9 cellular contexts compared by ENCODE assay signal in the genomic region with DNA sequence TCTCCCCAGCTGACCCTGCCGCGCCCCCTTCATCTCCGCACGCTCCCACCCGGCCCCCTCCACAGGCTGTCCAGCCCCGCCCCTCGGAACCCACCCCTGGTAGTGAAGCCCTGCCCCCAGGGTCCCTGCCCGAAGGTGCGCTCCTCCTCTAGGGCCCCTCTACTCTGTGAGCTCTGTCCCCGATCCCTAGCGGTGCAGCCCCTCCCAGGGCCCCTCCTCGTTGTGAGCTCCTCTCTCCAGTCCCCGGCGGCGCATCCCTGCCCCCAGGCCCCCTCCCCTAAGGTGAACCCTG. TPM values are rescaled to one million over a fixed set of nuclear protein-coding genes. Genes with fewer than 3 reads are reported as not detected.
DNase-seq lines count a peak whose midpoint lies in the region; ATAC-seq and TF ChIP-seq lines count a peak whose summit lies in the region.
"Had no signal": no experiment of that assay in that cellular context is flagged by ENCODE, and none has a peak within 500 bp of the region (broad histone marks: within the 10 kb centered on the region; RNA-seq: fewer than 3 reads in every experiment).

No MANE protein-coding gene starts in this region.

- H3K9me3 Mint-ChIP-seq in H9 = peaks cover 2 to 7% of the 10 kb centered on the region in 2 experiments; a peak in 3 of 5 replicates
- peaks cover 2% of the 10 kb centered on the region for H3K9me3 Mint-ChIP-seq in activated naive CD4-positive, alpha-beta T cell treated with anti-CD3 and anti-CD28 coated beads, Interleukin-2, amount 10 ng/mL, durations not matched to agents 7 days and 5 days

- H3K27ac ChIP-seq in H9 (ENCODE audit: insufficient read length, low read depth, low read length) = no peak overlapping the region
- H3K27ac ChIP-seq in right cardiac atrium (ENCODE audit: low read length) = no peak overlapping the region
- no peak overlapping the region for H3K27ac ChIP-seq in sigmoid colon
- H3K27ac ChIP-seq: epithelial cell of prostate had no signal

- H3K36me3 Mint-ChIP-seq in H9 (ENCODE audit: insufficient read depth in 1 of 3, low read depth in 3 of 3) = peaks cover 0 to 15% (median 4%) of the 10 kb centered on the region in 3 experiments; a peak in 3 of 7 replicates
- no peaks in the 10 kb centered on the region for H3K36me3 Mint-ChIP-seq in activated naive CD4-positive, alpha-beta T cell treated with anti-CD3 and anti-CD28 coated beads, Interleukin-2, amount 10 ng/mL, durations not matched to agents 7 days and 5 days

- H3K27me3 ChIP-seq in H9 (ENCODE audit: insufficient read depth, low read length) (peaks cover 4% of the 10 kb centered on the region), right cardiac atrium (ENCODE audit: control insufficient read depth, insufficient read depth) (no peaks in the 10 kb centered on the region), sigmoid colon (peaks cover 7 to 45% (median 26%) of the 10 kb centered on the region in 3 donors)

- no peaks in the 10 kb centered on the region for H4K20me1 ChIP-seq in H9 (ENCODE audit: control insufficient read depth, insufficient read depth, insufficient read length)

- no peaks in the 10 kb centered on the region for H3K36me3 ChIP-seq in sigmoid colon

- H3K18ac ChIP-seq in H9 (ENCODE audit: insufficient read length, low read depth, low read length) = no peak overlapping the region

- no peak overlapping the region for H4K8ac ChIP-seq in H9 (replicated peaks; ENCODE audit: insufficient read length, low read depth, low read length)

- H3K9me3 ChIP-seq in H9 (ENCODE audit: control insufficient read depth, low read depth, low read length) (no peaks in the 10 kb centered on the region), right cardiac atrium (ENCODE audit: control insufficient read depth, low read length) (peaks cover 2% of the 10 kb centered on the region), sigmoid colon (no peaks in the 10 kb centered on the region)

- no peak overlapping the region for H4K91ac ChIP-seq in H9 (ENCODE audit: insufficient read length, low read depth, low read length)

- no peak overlapping the region for H3T11ph ChIP-seq in H9 (ENCODE audit: low read length)

- no peak overlapping the region for H3K56ac ChIP-seq in H9 (ENCODE audit: insufficient read length, low read depth, low read length)

- H3K4me3 Mint-ChIP-seq in H9 = peak overlapping the region; percentile 81 to 95
- peak overlapping the region; percentile 52 for H3K4me3 Mint-ChIP-seq in activated naive CD4-positive, alpha-beta T cell treated with anti-CD3 and anti-CD28 coated beads, Interleukin-2, amount 10 ng/mL, durations not matched to agents 7 days and 5 days

- H3K4me1 ChIP-seq in H9 (ENCODE audit: insufficient read depth, low read length) (no peaks in the 10 kb centered on the region), right cardiac atrium (ENCODE audit: control insufficient read depth, insufficient read depth, low read length) (peaks cover 2% of the 10 kb centered on the region), sigmoid colon (peaks cover 0 to 19% (median 17%) of the 10 kb centered on the region in 4 donors)

- DNase-seq in H9 = peak; percentile 94
- peak; percentile 45 for DNase-seq in activated naive CD4-positive, alpha-beta T cell treated with anti-CD3 and anti-CD28 coated beads, Interleukin-2, amount 10 ng/mL, durations not matched to agents 7 days and 5 days
- peak; percentile 16 to 58 (median 52) for DNase-seq in right cardiac atrium
- peak; percentile 66 for DNase-seq in sigmoid colon
- DNase-seq in GM10266 (ENCODE audit: extremely low spot score) = no peak
- DNase-seq in stimulated activated CD4-positive, alpha-beta T cell treated with anti-CD3 and anti-CD28 coated beads, Interleukin-15, amount 100 ng/mL, for 24 hours = no peak

- H3K79me2 ChIP-seq in H9 (ENCODE audit: insufficient read depth, low read length) = no peaks in the 10 kb centered on the region

- no peak overlapping the region for H2AFZ ChIP-seq in H9 (ENCODE audit: low read length)

- H3K4me1 Mint-ChIP-seq in H9 = peaks cover 10 to 12% of the 10 kb centered on the region in 2 experiments
- peaks cover 24% of the 10 kb centered on the region for H3K4me1 Mint-ChIP-seq in activated naive CD4-positive, alpha-beta T cell treated with anti-CD3 and anti-CD28 coated beads, Interleukin-2, amount 10 ng/mL, durations not matched to agents 7 days and 5 days

- WGBS in H9 (ENCODE audit: extremely low coverage, insufficient read length, low lambda C conversion rate) = no CpG with 5 or more reads among the region's 15 CpGs
- WGBS in right cardiac atrium = under 1% methylated on average over 15 of the region's 15 CpGs
- WGBS in sigmoid colon, 2 donors = 1 to 2% methylated on average over 15 of the region's 15 CpGs

- no peaks in the 10 kb centered on the region for H3K79me1 ChIP-seq in H9 (ENCODE audit: insufficient read depth, low read depth, low read length, poor library complexity, severe bottlenecking)

- peak overlapping the region; percentile 70 for H3K4me2 ChIP-seq in H9 (ENCODE audit: insufficient read depth, insufficient read length, low read length)

- peak overlapping the region; percentile 35 for H3K4me3 ChIP-seq in right cardiac atrium (ENCODE audit: low read length)
- peak overlapping the region; percentile 13 to 61 (median 53) for H3K4me3 ChIP-seq in sigmoid colon

- CTCF ChIA-PET in activated naive CD4-positive, alpha-beta T cell treated with anti-CD3 and anti-CD28 coated beads, Interleukin-2, amount 10 ng/mL, durations not matched to agents 7 days and 5 days (lab: Charles Lee) = no interaction called here

- H3K14ac ChIP-seq in H9 (ENCODE audit: insufficient read depth, low read length) = no peak overlapping the region

- no peak overlapping the region for H3K23ac ChIP-seq in H9 (ENCODE audit: insufficient read length, low read depth, low read length)

- ATAC-seq in right cardiac atrium (peak in 1 of 2 donors; percentile 28), GM21619 (IDR thresholded peaks at IDR 0.05; ENCODE audit: unreplicated experiment) (no peak), GM21526 (IDR thresholded peaks at IDR 0.05; ENCODE audit: low FRiP score, unreplicated experiment) (no peak)

- H3K27me3 Mint-ChIP-seq in H9 (ENCODE audit: low read depth) = peaks cover 35% of the 10 kb centered on the region
- peaks cover 54% of the 10 kb centered on the region for H3K27me3 Mint-ChIP-seq in activated naive CD4-positive, alpha-beta T cell treated with anti-CD3 and anti-CD28 coated beads, Interleukin-2, amount 10 ng/mL, durations not matched to agents 7 days and 5 days

- intact Hi-C loops in right cardiac atrium (cut with DNase I) (no loop called here), sigmoid colon (cut with DNase I) (no loop called here)

- no peak overlapping the region for H3K27ac Mint-ChIP-seq in H9
- no peak overlapping the region for H3K27ac Mint-ChIP-seq in activated naive CD4-positive, alpha-beta T cell treated with anti-CD3 and anti-CD28 coated beads, Interleukin-2, amount 10 ng/mL, durations not matched to agents 7 days and 5 days

- H2BK20ac ChIP-seq in H9 (ENCODE audit: low read depth, low read length, poor library complexity, severe bottlenecking) = no peak overlapping the region

- no peak overlapping the region for H2BK5ac ChIP-seq in H9 (ENCODE audit: insufficient read length, low read length)

- H3K9ac ChIP-seq in H9 (ENCODE audit: extremely low read depth, insufficient read length, low read length) = no peak overlapping the region

- peaks cover 13% of the 10 kb centered on the region for H3K23me2 ChIP-seq in H9 (ENCODE audit: insufficient read length, low read depth, low read length, poor library complexity, severe bottlenecking)

- no peak overlapping the region for H4K5ac ChIP-seq in H9 (ENCODE audit: insufficient read length, low read depth, low read length)

- no peak for TF ChIP-seq EP300 in sigmoid colon (IDR thresholded peaks at IDR 0.05)

- TF ChIP-seq POLR2A in sigmoid colon (IDR thresholded peaks at IDR 0.05) = no peak

- no peak overlapping the region for H2BK12ac ChIP-seq in H9 (ENCODE audit: insufficient read length, low read depth, low read length)

- H3K4ac ChIP-seq in H9 (ENCODE audit: low read depth, low read length) = no peak overlapping the region

- TF ChIP-seq CTCF in H9 (conservative IDR thresholded peaks at IDR 0.05) = no peak
- no peak for TF ChIP-seq CTCF in sigmoid colon (IDR thresholded peaks at IDR 0.05)
- TF ChIP-seq CTCF in GM10266 (IDR thresholded peaks at IDR 0.05; ENCODE audit: control insufficient read depth, insufficient read depth, low read depth, missing control alignments) = no peak

- no peak overlapping the region for H2BK120ac ChIP-seq in H9 (ENCODE audit: low read depth, low read length, poor library complexity, severe bottlenecking)

- no peak overlapping the region for H2BK15ac ChIP-seq in H9 (ENCODE audit: low read depth, low read length)

- H2AK5ac ChIP-seq in H9 (ENCODE audit: insufficient read length, low read length) = no peak overlapping the region

RNA-seq across cellular contexts. Expression of gene CFAP90, which starts 0.7 kb away (rescaled TPM):
- 0.35 and 0.44 TPM in 2 replicates for total RNA-seq in H9 (2021)
- under 1 TPM in 3 of 4 donors, not detected in 1; 0.09 to 0.33 (median 0.24) TPM for total RNA-seq in right cardiac atrium
- 0.05 TPM for polyA plus RNA-seq in right cardiac atrium
- total RNA-seq in sigmoid colon = under 1 TPM in 1 of 4 donors, not detected in 3; 0.81 TPM
- under 1 TPM in 1 of 3 donors, not detected in 2; 0.04 TPM for polyA plus RNA-seq in sigmoid colon

RNA-seq across cellular contexts. Expression of gene FASTKD3, which starts 18.6 kb away (rescaled TPM):
- total RNA-seq in H9 (2021) (15.0 and 16.3 TPM in 2 replicates), right cardiac atrium (1 to 10 TPM; 3.5 to 5.8 (median 4.7) TPM), sigmoid colon (10 to 100 TPM in 1 of 4 donors, 1 to 10 TPM in 3; 3.0 to 11.1 (median 6.1) TPM)
- polyA plus RNA-seq in right cardiac atrium (6.2 TPM), sigmoid colon (10 to 100 TPM; 10.3 to 23.4 (median 15.5) TPM)

RNA-seq across cellular contexts. Expression of gene MTRR, which starts 18.8 kb away (rescaled TPM):
- total RNA-seq in H9 (2021) (66.0 and 69.6 TPM in 2 replicates), right cardiac atrium (10 to 100 TPM; 25.0 to 41.1 (median 34.1) TPM), sigmoid colon (10 to 100 TPM; 44.4 to 50.4 (median 49.9) TPM)
- polyA plus RNA-seq in right cardiac atrium (15.0 TPM), sigmoid colon (10 to 100 TPM; 13.8 to 22.5 (median 17.3) TPM)

Comparison
In these comparisons a context has a peak if more than half of its experiments do, and no peak if none do; other contexts are left out.
1. DNase-seq: peak in H9 (single experiment), activated naive CD4-positive, alpha-beta T cell treated with anti-CD3 and anti-CD28 coated beads, Interleukin-2, amount 10 ng/mL, durations not matched to agents 7 days and 5 days (single experiment), right cardiac atrium (3 of 3) and sigmoid colon (single experiment); none in GM10266 (single experiment) and stimulated activated CD4-positive, alpha-beta T cell treated with anti-CD3 and anti-CD28 coated beads, Interleukin-15, amount 100 ng/mL, for 24 hours (single experiment).